ENCODE assay signal across 14 cellular contexts in the genomic region with DNA sequence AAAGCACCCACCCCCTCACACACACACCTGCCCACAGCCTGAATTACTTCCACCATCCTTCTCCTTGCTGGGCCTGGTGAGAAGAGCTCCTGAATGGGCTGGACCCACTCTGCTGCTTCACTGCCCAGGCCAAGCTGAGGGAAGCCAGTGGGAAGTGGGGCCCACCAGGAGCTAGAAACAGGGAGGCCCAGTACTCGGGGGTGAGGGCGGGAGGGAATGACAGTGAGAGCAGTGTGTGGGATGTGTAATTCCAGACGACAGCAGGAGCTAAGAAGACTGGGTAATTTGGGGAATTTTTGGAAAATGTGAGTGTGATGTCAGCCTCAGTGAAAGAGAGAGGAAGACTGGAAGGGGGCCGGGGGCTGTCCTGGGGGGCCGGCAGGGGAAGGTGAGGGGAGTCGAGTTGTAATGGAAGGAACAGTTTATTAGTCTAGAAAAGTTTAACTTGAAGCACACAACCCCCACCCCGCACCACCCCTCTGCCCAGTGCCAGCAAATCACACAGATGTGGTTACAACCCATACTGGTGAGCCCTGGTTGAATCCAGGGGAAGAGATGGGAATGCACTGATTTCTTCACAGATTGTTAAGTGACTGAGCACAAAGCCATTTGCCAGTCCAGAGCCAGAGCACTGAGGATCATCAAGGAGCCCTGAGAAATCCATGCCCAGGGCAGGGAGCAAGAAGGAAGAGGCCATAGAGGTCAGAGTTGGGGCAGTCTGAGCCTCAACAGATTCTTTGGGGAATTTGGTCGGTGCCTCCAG.
"Had no signal": no experiment of that assay in that cellular context is flagged by ENCODE, and none has a peak within 500 bp of the region (broad histone marks: within the 10 kb centered on the region; RNA-seq: fewer than 3 reads in every experiment).

No MANE protein-coding gene starts in this region.

- H3K36me3 Mint-ChIP-seq: memory B cell had no signal

- H3K9me3 ChIP-seq: right atrium auricular region, thoracic aorta, upper lobe of right lung had no signal

- H3K27me3 ChIP-seq: right atrium auricular region, upper lobe of right lung had no signal

- H3K4me3 ChIP-seq: right atrium auricular region, thoracic aorta, upper lobe of right lung had no signal

- H3K27ac ChIP-seq: right atrium auricular region, thoracic aorta, upper lobe of right lung had no signal

- H3K4me3 Mint-ChIP-seq: activated CD4-positive, alpha-beta T cell treated with anti-CD3 and anti-CD28 coated beads for 36 hours; central memory CD8-positive, alpha-beta T cell; memory B cell; naive thymus-derived CD4-positive, alpha-beta T cell; T-helper 2 cell treated with Interferon-gamma antibody and Interleukin-4, amounts not matched to agents 5 μg/mL and 100 μg/mL, for 36 hours had no signal

- H3K4me1 Mint-ChIP-seq: activated CD4-positive, alpha-beta T cell treated with anti-CD3 and anti-CD28 coated beads for 36 hours; memory B cell; naive thymus-derived CD4-positive, alpha-beta T cell had no signal

- H3K36me3 ChIP-seq: right atrium auricular region, thoracic aorta, upper lobe of right lung had no signal

- DNase-seq: activated CD4-positive, alpha-beta T cell treated with anti-CD3 and anti-CD28 coated beads for 36 hours; activated CD4-positive, alpha-beta T cell treated with anti-CD3 and anti-CD28 coated beads, Interleukin-2, amount 50 U/mL, for 48 hours; aorta; cortex of kidney; naive thymus-derived CD4-positive, alpha-beta T cell; stimulated activated CD4-positive, alpha-beta T cell treated with anti-CD3 and anti-CD28 coated beads, Interleukin-2, amount 100 ng/mL, for 48 hours; upper lobe of right lung had no signal

- H3K9me3 Mint-ChIP-seq: central memory CD8-positive, alpha-beta T cell; memory B cell; T-helper 2 cell treated with Interferon-gamma antibody and Interleukin-4, amounts not matched to agents 5 μg/mL and 100 μg/mL, for 36 hours had no signal

- FAIRE-seq: TTC549 had no signal

- H3K27ac Mint-ChIP-seq: activated CD4-positive, alpha-beta T cell treated with anti-CD3 and anti-CD28 coated beads for 36 hours; memory B cell; naive thymus-derived CD4-positive, alpha-beta T cell; T-helper 2 cell treated with Interferon-gamma antibody and Interleukin-4, amounts not matched to agents 5 μg/mL and 100 μg/mL, for 36 hours had no signal

- ATAC-seq: activated CD4-positive, alpha-beta T cell treated with anti-CD3 and anti-CD28 coated beads for 36 hours; esophagus mucosa; naive thymus-derived CD4-positive, alpha-beta T cell; upper lobe of right lung had no signal
